In the genomic region with DNA sequence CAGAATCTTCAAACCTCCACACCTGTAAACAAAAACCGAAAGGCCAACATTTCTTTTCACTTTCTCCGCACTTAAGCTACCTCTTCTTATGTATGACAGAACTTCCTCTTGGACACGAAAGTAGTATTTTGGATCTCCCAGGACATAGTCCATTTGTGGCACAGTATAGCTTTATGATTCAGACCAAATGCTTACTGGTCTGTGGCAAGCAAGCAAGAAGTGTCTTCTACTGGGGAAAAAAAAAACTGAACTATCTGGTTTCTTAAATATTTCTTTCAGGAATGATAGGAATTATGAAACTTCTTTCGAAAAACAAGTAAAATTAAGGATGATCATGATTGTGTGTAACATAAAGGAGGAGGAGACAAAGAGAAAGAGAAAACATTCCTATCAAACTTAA, we compare ENCODE assay signal across 31 cellular contexts. TPM values are rescaled to one million over a fixed set of nuclear protein-coding genes. Genes with fewer than 3 reads are reported as not detected.
DNase-seq lines count a peak whose midpoint lies in the region; ATAC-seq, FAIRE-seq and TF ChIP-seq lines count a peak whose summit lies in the region.
"Had no signal": no experiment of that assay in that cellular context is flagged by ENCODE, and none has a peak within 500 bp of the region (broad histone marks: within the 10 kb centered on the region; RNA-seq: fewer than 3 reads in every experiment).

No MANE protein-coding gene starts in this region.

- no peak overlapping the region for H3K4me3 Mint-ChIP-seq in stimulated activated memory B cell treated with anti-CD40 and anti-IgM and Interleukin-4, amounts not matched to agents 10 μg/mL and 1 μg/mL and 100 μg/mL, for 72 hours
- H3K4me3 Mint-ChIP-seq: activated naive CD4-positive, alpha-beta T cell treated with anti-CD3 and anti-CD28 coated beads, Interleukin-2, amount 50 U/mL, for 24 hours; B cell; CD8-positive, alpha-beta memory T cell; central memory CD8-positive, alpha-beta T cell; memory B cell; naive B cell had no signal

- FAIRE-seq in GM12892 (lab: Jason Lieb, UNC) (peak; percentile 54), frontal cortex (lab: Jason Lieb, UNC) (no peak)
- FAIRE-seq: endothelial cell of umbilical vein had no signal

- no peaks in the 10 kb centered on the region for H3K4me1 Mint-ChIP-seq in stimulated activated memory B cell treated with anti-CD40 and anti-IgM and Interleukin-4, amounts not matched to agents 10 μg/mL and 1 μg/mL and 100 μg/mL, for 72 hours
- H3K4me1 Mint-ChIP-seq: activated naive CD4-positive, alpha-beta T cell treated with anti-CD3 and anti-CD28 coated beads, Interleukin-2, amount 50 U/mL, for 24 hours; central memory CD8-positive, alpha-beta T cell; memory B cell had no signal

- H3K27me3 Mint-ChIP-seq in stimulated activated memory B cell treated with anti-CD40 and anti-IgM and Interleukin-4, amounts not matched to agents 10 μg/mL and 1 μg/mL and 100 μg/mL, for 72 hours, result no peaks in the 10 kb centered on the region
- H3K27me3 Mint-ChIP-seq: activated naive CD4-positive, alpha-beta T cell treated with anti-CD3 and anti-CD28 coated beads, Interleukin-2, amount 50 U/mL, for 24 hours; B cell; CD8-positive, alpha-beta memory T cell; central memory CD8-positive, alpha-beta T cell; memory B cell; naive B cell had no signal

- no peaks in the 10 kb centered on the region for H3K9me3 Mint-ChIP-seq in stimulated activated memory B cell treated with anti-CD40 and anti-IgM and Interleukin-4, amounts not matched to agents 10 μg/mL and 1 μg/mL and 100 μg/mL, for 72 hours
- H3K9me3 Mint-ChIP-seq: activated naive CD4-positive, alpha-beta T cell treated with anti-CD3 and anti-CD28 coated beads, Interleukin-2, amount 50 U/mL, for 24 hours; CD8-positive, alpha-beta memory T cell; central memory CD8-positive, alpha-beta T cell; memory B cell; naive B cell had no signal

- H3K36me3 Mint-ChIP-seq in stimulated activated memory B cell treated with anti-CD40 and anti-IgM and Interleukin-4, amounts not matched to agents 10 μg/mL and 1 μg/mL and 100 μg/mL, for 72 hours, result peaks cover 47% of the 10 kb centered on the region

- peak overlapping the region; percentile 18 for H3K27ac Mint-ChIP-seq in stimulated activated memory B cell treated with anti-CD40 and anti-IgM and Interleukin-4, amounts not matched to agents 10 μg/mL and 1 μg/mL and 100 μg/mL, for 72 hours
- H3K27ac Mint-ChIP-seq: activated naive CD4-positive, alpha-beta T cell treated with anti-CD3 and anti-CD28 coated beads, Interleukin-2, amount 50 U/mL, for 24 hours; B cell; memory B cell had no signal

- ATAC-seq in stimulated activated memory B cell treated with anti-CD40 and anti-IgM and Interleukin-4, amounts not matched to agents 10 μg/mL and 1 μg/mL and 100 μg/mL, for 72 hours, result no peak
- ATAC-seq: heart left ventricle; left cardiac atrium; stimulated activated naive CD8-positive, alpha-beta T cell treated with anti-CD3 and anti-CD28 coated beads, Interleukin-15, Interleukin-2, amounts not matched to agents 100 U/mL and 50 U/mL, for 24 hours had no signal

- no peak for TF ChIP-seq POLR2A in GM12892 (IDR thresholded peaks at IDR 0.05; ENCODE audit: low read depth, low read length)

- no peak for DNase-seq in GM12892 (ENCODE audit: insufficient read length)
- peak; percentile 1 for DNase-seq in amniotic stem cell (lab: John Stamatoyannopoulos, UW)
- peak; percentile 75 for DNase-seq in iris pigment epithelial cell (ENCODE audit: low read depth)
- no peak for DNase-seq in frontal cortex (ENCODE audit: low spot score in 2 of 2)
- DNase-seq in NCI-H1417 (lab: John Stamatoyannopoulos, UW), result no peak
- no peak for DNase-seq in NCI-H510A (lab: John Stamatoyannopoulos, UW)
- DNase-seq: activated CD4-positive, alpha-beta T cell treated with anti-CD3 and anti-CD28 coated beads, Interleukin-2, amount 50 U/mL, for 48 hours; activated CD4-positive, CD25-positive, alpha-beta regulatory T cell; activated CD8-positive, alpha-beta memory T cell treated with anti-CD3 and anti-CD28 coated beads, Interleukin-2, amount 50 U/mL, for 4 hours; CD8-positive, alpha-beta memory T cell; DMS153; GF-D8; H7; heart left ventricle; left cardiac atrium; naive B cell; NCI-H1105 treated with DMSO at 0.1 percent for 48 hours; NCI-H2081; NCI-H226; OCI-M1; ovary; retina; stimulated activated CD4-positive, alpha-beta T cell treated with anti-CD3 and anti-CD28 coated beads, Interleukin-4, amount 100 ng/mL, for 4 hours; stimulated activated naive CD8-positive, alpha-beta T cell treated with anti-CD3 and anti-CD28 coated beads, Interleukin-15, Interleukin-2, amounts not matched to agents 100 U/mL and 50 U/mL, for 24 hours; T1000 had no signal

RNA-seq across cellular contexts. Expression of gene SRBD1, which starts 33.6 kb away (rescaled TPM):
- polyA plus RNA-seq in GM12892 (2012; ENCODE audit: missing spikeins), result 11.9 TPM
- 69.3 TPM for total RNA-seq in frontal cortex

Comparison
In these comparisons a context has a peak if more than half of its experiments do, and no peak if none do; other contexts are left out.
1. DNase-seq: peak in amniotic stem cell (single experiment) and iris pigment epithelial cell (single experiment); none in GM12892 (single experiment), frontal cortex (0 of 2), NCI-H1417 (0 of 3) and NCI-H510A (single experiment).